1 cellular context compared by ENCODE assay signal in genomic region chr17:44218344-44219125, GRCh38.
A peak's percentile ranks its signal among the peaks of the same experiment; 100 is the strongest.
TF ChIP-seq lines count a peak whose summit lies in the region.

No MANE protein-coding gene starts in this region.

TF ChIP-seq in HepG2, 621 proteins besides CTCF, POLR2A, EP300 and RAD21 (continued from another document and continues in another):
- no peak for TF ChIP-seq HBP1 (CRISPR knock-in tag; IDR thresholded peaks at IDR 0.05; ENCODE audit: low read depth)
- TF ChIP-seq KMT2B (CRISPR knock-in tag; IDR thresholded peaks at IDR 0.05) = no peak; the same call in 1 of the 2 replicates
- peak; percentile 63 for TF ChIP-seq ASH2L (IDR thresholded peaks at IDR 0.05; ENCODE audit: insufficient read length, low read depth, low read length)
- no peak for TF ChIP-seq MEIS1 (CRISPR knock-in tag; IDR thresholded peaks at IDR 0.05; ENCODE audit: borderline replicate concordance)
- no peak for TF ChIP-seq ZFP90 (CRISPR knock-in tag; IDR thresholded peaks at IDR 0.05; ENCODE audit: borderline replicate concordance)
- no peak for TF ChIP-seq CBFB (CRISPR knock-in tag; IDR thresholded peaks at IDR 0.05)
- TF ChIP-seq SMARCC2 (IDR thresholded peaks at IDR 0.05) = no peak
- no peak for TF ChIP-seq STAT5B (CRISPR knock-in tag; IDR thresholded peaks at IDR 0.05)
- TF ChIP-seq ZSCAN5A (CRISPR knock-in tag; IDR thresholded peaks at IDR 0.05; ENCODE audit: borderline replicate concordance) = no peak
- TF ChIP-seq KDM5B (CRISPR knock-in tag; IDR thresholded peaks at IDR 0.05; ENCODE audit: borderline replicate concordance) = no peak
- no peak for TF ChIP-seq RELA (CRISPR knock-in tag; IDR thresholded peaks at IDR 0.05)
- no peak; the same call in 1 of the 2 replicates for TF ChIP-seq ARNT2 (CRISPR knock-in tag; IDR thresholded peaks at IDR 0.05; ENCODE audit: low read depth)
- TF ChIP-seq SATB2 (CRISPR knock-in tag; IDR thresholded peaks at IDR 0.05) = no peak
- TF ChIP-seq ZNF30 (CRISPR knock-in tag; IDR thresholded peaks at IDR 0.05) = no peak
- no peak for TF ChIP-seq DZIP1 (CRISPR knock-in tag; IDR thresholded peaks at IDR 0.05)
- TF ChIP-seq TEAD2 (CRISPR knock-in tag; IDR thresholded peaks at IDR 0.05) = no peak
- peak; percentile 82; the same call in 1 of the 2 replicates for TF ChIP-seq ZNF281 (CRISPR knock-in tag; IDR thresholded peaks at IDR 0.05; ENCODE audit: borderline replicate concordance)
- no peak for TF ChIP-seq ZNF234 (CRISPR knock-in tag; conservative IDR thresholded peaks at IDR 0.05)
- TF ChIP-seq TP53 (CRISPR knock-in tag; conservative IDR thresholded peaks at IDR 0.05) = no peak
- no peak for TF ChIP-seq ZNF605 (CRISPR knock-in tag; IDR thresholded peaks at IDR 0.05)
- no peak for TF ChIP-seq ZUFSP (CRISPR knock-in tag; IDR thresholded peaks at IDR 0.05; ENCODE audit: borderline replicate concordance)
- no peak; the same call in 1 of the 2 replicates for TF ChIP-seq SKIL (CRISPR knock-in tag; IDR thresholded peaks at IDR 0.05; ENCODE audit: borderline replicate concordance)
- peak; percentile 31 for TF ChIP-seq HDAC2 (CRISPR knock-in tag; IDR thresholded peaks at IDR 0.05)
- TF ChIP-seq PAXIP1 (CRISPR knock-in tag; conservative IDR thresholded peaks at IDR 0.05) = peak; percentile 63
- TF ChIP-seq HNRNPH1 (optimal IDR thresholded peaks at IDR 0.05; ENCODE audit: low read depth, low read length) = no peak
- TF ChIP-seq PRDM4 (CRISPR knock-in tag; IDR thresholded peaks at IDR 0.05; ENCODE audit: borderline replicate concordance) = no peak
- no peak for TF ChIP-seq RBFOX2 (IDR thresholded peaks at IDR 0.05; ENCODE audit: low read depth, low read length)
- no peak for TF ChIP-seq HNF4A (CRISPR knock-in tag; IDR thresholded peaks at IDR 0.05)
- peak; percentile 94 for TF ChIP-seq ZBTB14 (CRISPR knock-in tag; IDR thresholded peaks at IDR 0.05)
- no peak for TF ChIP-seq FIP1L1 (IDR thresholded peaks at IDR 0.05; ENCODE audit: borderline replicate concordance, insufficient read depth, low read depth, low read length)
- no peak for TF ChIP-seq SUZ12 (IDR thresholded peaks at IDR 0.05; ENCODE audit: low read depth, low read length)
- no peak for TF ChIP-seq ZNF75D (CRISPR knock-in tag; IDR thresholded peaks at IDR 0.05; ENCODE audit: borderline replicate concordance)
- TF ChIP-seq ZNF737 (CRISPR knock-in tag; IDR thresholded peaks at IDR 0.05; ENCODE audit: borderline replicate concordance) = no peak
- TF ChIP-seq RAD51 (IDR thresholded peaks at IDR 0.05; ENCODE audit: borderline replicate concordance) = no peak
- TF ChIP-seq FOXC1 (CRISPR knock-in tag; IDR thresholded peaks at IDR 0.05; ENCODE audit: borderline replicate concordance) = no peak
- no peak for TF ChIP-seq RFXAP (CRISPR knock-in tag; IDR thresholded peaks at IDR 0.05; ENCODE audit: borderline replicate concordance)
- TF ChIP-seq ELF3 (CRISPR knock-in tag; IDR thresholded peaks at IDR 0.05) = peak; percentile 68
- TF ChIP-seq NFKBIZ (CRISPR knock-in tag; IDR thresholded peaks at IDR 0.05) = no peak
- TF ChIP-seq ZC3H4 (CRISPR knock-in tag; IDR thresholded peaks at IDR 0.05; ENCODE audit: borderline replicate concordance) = no peak
- peak; percentile 61; the same call in 1 of the 2 replicates for TF ChIP-seq ZNF670 (CRISPR knock-in tag; IDR thresholded peaks at IDR 0.05; ENCODE audit: borderline replicate concordance)
- no peak for TF ChIP-seq ZNF83 (CRISPR knock-in tag; IDR thresholded peaks at IDR 0.05; ENCODE audit: borderline replicate concordance)
- no peak for TF ChIP-seq FOXM1 (CRISPR knock-in tag; IDR thresholded peaks at IDR 0.05)
